Comparison of ENCODE assay signal across 19 cellular contexts in genomic region chr11:117117681-117118080, GRCh38. TPM values are rescaled to one million over a fixed set of nuclear protein-coding genes. Genes with fewer than 3 reads are reported as not detected.
DNase-seq lines count a peak whose midpoint lies in the region; ATAC-seq and TF ChIP-seq lines count a peak whose summit lies in the region.
"Had no signal": no experiment of that assay in that cellular context is flagged by ENCODE, and none has a peak within 500 bp of the region (broad histone marks: within the 10 kb centered on the region; RNA-seq: fewer than 3 reads in every experiment).

No MANE protein-coding gene starts in this region.

- CTCF ChIA-PET in Panc1 (lab: Charles Lee): no interaction called here

- no peaks in the 10 kb centered on the region for H3K36me3 Mint-ChIP-seq in activated CD4-positive, alpha-beta T cell treated with anti-CD3 and anti-CD28 coated beads, Interleukin-2, amount 10 ng/mL, durations not matched to agents 24 days and 14 days (ENCODE audit: low read depth)
- H3K36me3 Mint-ChIP-seq: CD8-positive, alpha-beta T cell had no signal

- no peaks in the 10 kb centered on the region for H3K9me3 Mint-ChIP-seq in activated CD4-positive, alpha-beta T cell treated with anti-CD3 and anti-CD28 coated beads, Interleukin-2, amount 10 ng/mL, durations not matched to agents 24 days and 14 days
- H3K9me3 Mint-ChIP-seq: CD4-positive, alpha-beta T cell; CD8-positive, alpha-beta T cell had no signal

- H3K4me3 ChIP-seq in Panc1 (ENCODE audit: low read depth in 2 of 2, low read length in 2 of 2) (no peak overlapping the region), fibroblast of pulmonary artery (replicated peaks; ENCODE audit: low read depth, low read length) (no peak overlapping the region), Peyer's patch (no peak overlapping the region)
- H3K4me3 ChIP-seq: BLaER1 had no signal

- TF ChIP-seq POLR2A in Peyer's patch (IDR thresholded peaks at IDR 0.05): no peak

- intact Hi-C loops in Panc1 (cut with micrococcal nuclease; ENCODE audit: unreplicated experiment): no loop called here
- intact Hi-C loops in activated CD4-positive, alpha-beta T cell treated with anti-CD3 and anti-CD28 coated beads, Interleukin-2, amount 10 ng/mL, durations not matched to agents 24 days and 14 days (cut with micrococcal nuclease): loop anchor here (1.0 kb wide), 1 partner anchor 11 kb away; no protein-coding TSS in a partner anchor

- H3K4me3 Mint-ChIP-seq in activated CD4-positive, alpha-beta T cell treated with anti-CD3 and anti-CD28 coated beads, Interleukin-2, amount 10 ng/mL, durations not matched to agents 24 days and 14 days: no peak overlapping the region
- H3K4me3 Mint-ChIP-seq: CD4-positive, alpha-beta T cell; CD8-positive, alpha-beta T cell had no signal

- POLR2A ChIA-PET in Panc1 (lab: Charles Lee): no interaction called here

- H3K4me1 ChIP-seq in Panc1 (ENCODE audit: control insufficient read depth, insufficient read depth, low read length) (no peaks in the 10 kb centered on the region), Peyer's patch (no peaks in the 10 kb centered on the region)
- H3K4me1 ChIP-seq: BE2C, Caco-2 had no signal

- in situ Hi-C loops in Panc1 (cut with HindIII; ENCODE audit: low pct_unique_long_range_greater_than_20kb, low sequenced_read_pairs): no loop called here

- peaks cover 2% of the 10 kb centered on the region for H3K27me3 Mint-ChIP-seq in activated CD4-positive, alpha-beta T cell treated with anti-CD3 and anti-CD28 coated beads, Interleukin-2, amount 10 ng/mL, durations not matched to agents 24 days and 14 days
- H3K27me3 Mint-ChIP-seq: CD4-positive, alpha-beta T cell had no signal

- ATAC-seq in Panc1: peak; percentile 24; the same call in 1 of the 2 replicates
- no peak for ATAC-seq in HG03521 (IDR thresholded peaks at IDR 0.05; ENCODE audit: unreplicated experiment)
- no peak for ATAC-seq in HG02852 (IDR thresholded peaks at IDR 0.05; ENCODE audit: unreplicated experiment)
- ATAC-seq: CD8-positive, alpha-beta T cell had no signal

- no peaks in the 10 kb centered on the region for H3K27me3 ChIP-seq in Panc1 (ENCODE audit: control insufficient read depth, insufficient read depth, low read length)
- no peaks in the 10 kb centered on the region for H3K27me3 ChIP-seq in Peyer's patch
- H3K27me3 ChIP-seq: BE2C, BLaER1 had no signal

- no TSS peak for BruUV-seq in Panc1 (replicated peaks; lab: Mats Ljungman, UMichigan)

- H3K36me3 ChIP-seq in Panc1 (ENCODE audit: control insufficient read depth, insufficient read depth, low read length) (no peaks in the 10 kb centered on the region), Peyer's patch (no peaks in the 10 kb centered on the region)
- H3K36me3 ChIP-seq: BE2C, BLaER1 had no signal

- no peaks in the 10 kb centered on the region for H3K4me1 Mint-ChIP-seq in activated CD4-positive, alpha-beta T cell treated with anti-CD3 and anti-CD28 coated beads, Interleukin-2, amount 10 ng/mL, durations not matched to agents 24 days and 14 days

- DNase-seq in Panc1 (ENCODE audit: low read depth, low spot score) (no peak), dermis blood vessel endothelial cell (peak; percentile 71), fibroblast of pulmonary artery (ENCODE audit: low read depth) (peak; percentile 59), superior temporal gyrus (ENCODE audit: extremely low spot score) (peak; percentile 27), Peyer's patch (no peak)
- no peak for DNase-seq in activated CD4-positive, alpha-beta T cell treated with anti-CD3 and anti-CD28 coated beads, Interleukin-2, amount 10 ng/mL, durations not matched to agents 24 days and 14 days
- DNase-seq: 8988T; ACHN; BE2C; Caco-2; Calu3; CD4-positive, alpha-beta T cell; CD8-positive, alpha-beta T cell; DMS79 treated with DMSO at 0.1 percent for 48 hours; GF-D8 had no signal

- H3K27ac ChIP-seq in Panc1 (ENCODE audit: low read length): no peak overlapping the region
- no peak overlapping the region for H3K27ac ChIP-seq in Peyer's patch
- H3K27ac ChIP-seq: BLaER1, C4-2B had no signal

- no peak overlapping the region for H3K27ac Mint-ChIP-seq in activated CD4-positive, alpha-beta T cell treated with anti-CD3 and anti-CD28 coated beads, Interleukin-2, amount 10 ng/mL, durations not matched to agents 24 days and 14 days
- H3K27ac Mint-ChIP-seq: CD4-positive, alpha-beta T cell; CD8-positive, alpha-beta T cell had no signal

- no peaks in the 10 kb centered on the region for H3K9me3 ChIP-seq in Panc1 (ENCODE audit: control insufficient read depth, insufficient read depth, low read depth, low read length)
- no peaks in the 10 kb centered on the region for H3K9me3 ChIP-seq in Peyer's patch
- H3K9me3 ChIP-seq: BE2C, BLaER1, Caco-2 had no signal

- TF ChIP-seq CTCF in Panc1 (IDR thresholded peaks at IDR 0.05) (no peak), fibroblast of pulmonary artery (IDR thresholded peaks at IDR 0.05; ENCODE audit: low read length, missing control alignments) (no peak), Peyer's patch (IDR thresholded peaks at IDR 0.05) (no peak)

RNA-seq across cellular contexts. Expression of gene SIK3, which starts 19.5 kb away (rescaled TPM):
- total RNA-seq in Panc1 (2021; ENCODE audit: unreplicated experiment) (39.7 TPM), dermis blood vessel endothelial cell (12.9 and 16.7 TPM in 2 replicates), Peyer's patch (10 to 100 TPM; 58.8 to 85.8 (median 59.8) TPM)
- polyA plus RNA-seq in Panc1 (2012; ENCODE audit: insufficient read length): 24.4 TPM
- total RNA-seq in activated CD4-positive, alpha-beta T cell treated with anti-CD3 and anti-CD28 coated beads, Interleukin-2, amount 10 ng/mL, durations not matched to agents 24 days and 14 days: 38.4 and 38.7 TPM in 2 replicates

RNA-seq across cellular contexts. Expression of gene PAFAH1B2, which starts 26.4 kb away (rescaled TPM):
- total RNA-seq in Panc1 (2021; ENCODE audit: unreplicated experiment) (179 TPM), dermis blood vessel endothelial cell (231 and 325 TPM in 2 replicates), Peyer's patch (10 to 100 TPM; 45.4 to 96.2 (median 66.9) TPM)
- polyA plus RNA-seq in Panc1 (2012; ENCODE audit: insufficient read length): 118 TPM
- 79.8 and 81.0 TPM in 2 replicates for total RNA-seq in activated CD4-positive, alpha-beta T cell treated with anti-CD3 and anti-CD28 coated beads, Interleukin-2, amount 10 ng/mL, durations not matched to agents 24 days and 14 days

Comparison
In these comparisons a context has a peak if more than half of its experiments do, and no peak if none do; other contexts are left out.
1. DNase-seq: peak in dermis blood vessel endothelial cell (single experiment), fibroblast of pulmonary artery (single experiment) and superior temporal gyrus (single experiment); none in Panc1 (single experiment), activated CD4-positive, alpha-beta T cell treated with anti-CD3 and anti-CD28 coated beads, Interleukin-2, amount 10 ng/mL, durations not matched to agents 24 days and 14 days (single experiment) and Peyer's patch (0 of 3).